Comparison of ENCODE assay signal across 10 cellular contexts in genomic region chr11:118142809-118143208, GRCh38. TPM values are rescaled to one million over a fixed set of nuclear protein-coding genes. Genes with fewer than 3 reads are reported as not detected.
DNase-seq lines count a peak whose midpoint lies in the region; ATAC-seq and TF ChIP-seq lines count a peak whose summit lies in the region.
"Had no signal": no experiment of that assay in that cellular context is flagged by ENCODE, and none has a peak within 500 bp of the region (broad histone marks: within the 10 kb centered on the region; RNA-seq: fewer than 3 reads in every experiment).

No MANE protein-coding gene starts in this region.

- WGBS in hepatocyte (ENCODE audit: low lambda C conversion rate, missing lambda C conversion rate) = 34% methylated on average over 6 of the region's 6 CpGs

- peak overlapping the region; percentile 35 for H3K4me3 ChIP-seq in OCI-LY3 (ENCODE audit: low read length)
- no peak overlapping the region for H3K4me3 ChIP-seq in hepatocyte

- no peaks in the 10 kb centered on the region for H3K36me3 ChIP-seq in ES-I3 (ENCODE audit: insufficient read depth, low read length)
- no peaks in the 10 kb centered on the region for H3K36me3 ChIP-seq in OCI-LY3 (replicated peaks; ENCODE audit: low read depth, low read length)
- H3K36me3 ChIP-seq in hepatocyte (replicated peaks; ENCODE audit: insufficient read depth, low read depth) = no peaks in the 10 kb centered on the region

- no peak for ATAC-seq in GM19324 (IDR thresholded peaks at IDR 0.05; ENCODE audit: low FRiP score, unreplicated experiment)
- ATAC-seq: CD8-positive, alpha-beta T cell had no signal

- no peak for TF ChIP-seq CTCF in OCI-LY3 (IDR thresholded peaks at IDR 0.05; ENCODE audit: low read depth, low read length)
- TF ChIP-seq CTCF in hepatocyte (IDR thresholded peaks at IDR 0.05; ENCODE audit: poor library complexity) = no peak

- DNase-seq in Ammon's horn (ENCODE audit: low spot score) (peak; percentile 54), hepatocyte (ENCODE audit: low spot score) (peak; percentile 33), NCI-H1048 (lab: John Stamatoyannopoulos, UW) (no peak), DMS114 treated with DMSO at 0.1 percent for 48 hours (lab: John Stamatoyannopoulos, UW; ENCODE audit: unreplicated experiment) (no peak), NCI-H1436 (lab: John Stamatoyannopoulos, UW) (no peak)
- DNase-seq: CD8-positive, alpha-beta T cell had no signal

- peaks cover 39% of the 10 kb centered on the region for H3K27me3 ChIP-seq in OCI-LY3 (ENCODE audit: low read depth, low read length)
- peaks cover 30% of the 10 kb centered on the region for H3K27me3 ChIP-seq in hepatocyte

- H3K9ac ChIP-seq in ES-I3 (ENCODE audit: low read depth, low read length) = peak overlapping the region; percentile 3; the same call in 1 of the 2 replicates
- H3K9ac ChIP-seq in OCI-LY3 (ENCODE audit: low read length) = no peak overlapping the region

- peak overlapping the region; percentile 14 for H3K4me2 ChIP-seq in OCI-LY3 (ENCODE audit: low read length)
- no peak overlapping the region for H3K4me2 ChIP-seq in hepatocyte

- H4K20me1 ChIP-seq in OCI-LY3 (ENCODE audit: insufficient read depth, low read length) (no peaks in the 10 kb centered on the region), hepatocyte (ENCODE audit: insufficient read depth, poor library complexity, severe bottlenecking) (no peaks in the 10 kb centered on the region)

- H3K27ac ChIP-seq in OCI-LY3 (ENCODE audit: low read length) (no peak overlapping the region), hepatocyte (no peak overlapping the region)

- no peaks in the 10 kb centered on the region for H3K9me2 ChIP-seq in hepatocyte (replicated peaks; ENCODE audit: insufficient read depth)

- H3K79me2 ChIP-seq in OCI-LY3 (ENCODE audit: low read length) = no peaks in the 10 kb centered on the region
- no peaks in the 10 kb centered on the region for H3K79me2 ChIP-seq in hepatocyte

- H3K4me1 ChIP-seq in ES-I3 (ENCODE audit: insufficient read depth, low read length) = peaks cover 9% of the 10 kb centered on the region
- H3K4me1 ChIP-seq in OCI-LY3 (ENCODE audit: low read length) = peaks cover 13% of the 10 kb centered on the region; the same call in 1 of the 2 replicates
- H3K4me1 ChIP-seq in hepatocyte (ENCODE audit: insufficient read depth) = no peaks in the 10 kb centered on the region

- H3K9me3 ChIP-seq in ES-I3 (ENCODE audit: control insufficient read depth, insufficient read depth, low read length) (no peaks in the 10 kb centered on the region), OCI-LY3 (ENCODE audit: insufficient read depth, low read length) (no peaks in the 10 kb centered on the region), hepatocyte (ENCODE audit: low read depth) (no peaks in the 10 kb centered on the region)

- H2AFZ ChIP-seq in OCI-LY3 (ENCODE audit: low read depth, low read length) (no peak overlapping the region), hepatocyte (no peak overlapping the region)

RNA-seq across cellular contexts. Expression of gene SCN4B, which starts 9.8 kb away (rescaled TPM):
- 0.57 and 1.0 TPM in 2 replicates for total RNA-seq in hepatocyte
- 0.55 and 1.1 TPM in 2 replicates for polyA plus RNA-seq in hepatocyte
- total RNA-seq: CD8-positive, alpha-beta T cell had no signal

RNA-seq across cellular contexts. Expression of gene SCN2B, which starts 33.6 kb away (rescaled TPM):
- total RNA-seq in hepatocyte = 1.1 and 1.3 TPM in 2 replicates
- 0.92 and 1.2 TPM in 2 replicates for polyA plus RNA-seq in hepatocyte
- total RNA-seq: activated T-helper 1 cell treated with anti-CD3 and anti-CD28 coated beads, Interleukin-12 subunit alpha, Interleukin-12 subunit beta, Interleukin-2, Interleukin-4 antibody, amounts not matched to agents 30 ng/mL and 10 ng/mL and 1 ng/mL, durations not matched to agents 14 hours and 24 hours and 36 hours; CD8-positive, alpha-beta T cell had no signal

RNA-seq across cellular contexts. Expression of gene SMIM35, which starts 56.0 kb away (rescaled TPM):
- 0.03 TPM in 1 of 2 replicates, not detected in the other for total RNA-seq in hepatocyte
- polyA plus RNA-seq in hepatocyte = not detected in 2 replicates

Comparison
In these comparisons a context has a peak if more than half of its experiments do, and no peak if none do; other contexts are left out.
1. DNase-seq: peak in Ammon's horn (single experiment) and hepatocyte (single experiment); none in NCI-H1048 (single experiment), DMS114 treated with DMSO at 0.1 percent for 48 hours (single experiment) and NCI-H1436 (single experiment).